In the genomic region with DNA sequence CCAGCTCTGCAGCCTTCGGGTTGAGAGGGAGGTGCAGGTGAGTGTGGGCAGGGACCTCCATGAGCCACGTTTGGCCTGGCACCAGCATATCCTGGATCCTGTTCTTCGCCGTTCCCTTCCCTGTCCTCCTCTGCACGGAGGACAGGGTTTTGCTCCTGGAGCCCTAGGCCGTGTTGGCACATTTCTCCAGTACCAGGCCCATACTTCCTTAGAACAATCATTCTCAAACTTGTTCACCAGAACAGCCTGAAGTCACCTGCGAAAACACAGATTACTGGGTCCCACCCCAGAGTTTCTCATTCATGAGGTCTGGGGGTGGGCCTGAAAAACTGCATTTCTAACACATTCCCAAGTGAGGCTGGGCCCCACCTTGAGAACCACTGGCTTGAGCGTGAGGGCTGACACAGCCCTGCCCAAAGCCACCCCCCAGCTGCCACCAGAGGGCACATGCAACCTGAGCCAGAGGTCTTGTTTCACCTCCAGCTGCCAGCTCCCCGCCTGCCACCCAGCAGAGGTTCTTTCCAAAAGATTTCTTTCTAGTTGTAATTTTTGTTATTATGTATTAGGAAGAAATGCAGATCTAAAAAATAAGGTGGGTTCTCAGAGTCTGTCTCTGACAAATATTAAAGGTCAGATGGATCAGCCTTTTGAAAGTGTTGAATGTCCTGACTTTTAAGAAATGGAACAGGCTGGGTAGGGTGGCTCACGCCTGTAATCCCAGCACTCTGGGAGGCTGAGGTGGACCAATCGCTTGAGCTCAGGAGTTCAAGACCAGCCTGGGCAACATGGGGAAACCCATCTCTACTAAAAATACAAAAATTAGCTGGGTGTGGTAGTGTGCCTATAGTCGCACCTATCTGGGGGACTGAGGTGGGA, we compare ENCODE assay signal across 8 cellular contexts. TPM values are rescaled to one million over a fixed set of nuclear protein-coding genes. Genes with fewer than 3 reads are reported as not detected.
A peak's percentile ranks its signal among the peaks of the same experiment; 100 is the strongest.
DNase-seq lines count a peak whose midpoint lies in the region; ATAC-seq and TF ChIP-seq lines count a peak whose summit lies in the region.

No MANE protein-coding gene starts in this region.

- peaks cover 5% of the 10 kb centered on the region for H3K36me3 ChIP-seq in PC-3 (ENCODE audit: low read depth, low read length)

- CTCF ChIA-PET in PC-3 (lab: Charles Lee), result interaction anchor here (0.7 kb wide), 1 partner anchor 442 kb away, joined by 3 read pairs; no protein-coding TSS in a partner anchor

- POLR2A ChIA-PET in PC-3 (lab: Charles Lee; ENCODE audit: unreplicated experiment), result interaction anchor here (0.7 kb wide), 1 partner anchor 105 kb away, joined by 3 read pairs; no protein-coding TSS in a partner anchor

- BruUV-seq in PC-3 (replicated peaks; lab: Mats Ljungman, UMichigan), result no TSS peak

- no peak overlapping the region for H3K27ac ChIP-seq in PC-3 (ENCODE audit: low read length)

- H3K4me1 ChIP-seq in PC-3 (ENCODE audit: insufficient read depth, low read length), result peaks cover 7% of the 10 kb centered on the region

- peak; percentile 7 for DNase-seq in NK-92 treated with Interleukin-12 subunit alpha and Interleukin-12 subunit beta, amount 100 ng/mL, for 24 hours (lab: John Stamatoyannopoulos, UW)
- DNase-seq in NK-92 (lab: John Stamatoyannopoulos, UW; ENCODE audit: unreplicated experiment) (no peak), PC-3 (peak; percentile 62), left cardiac atrium (no peak), cerebellar nuclear complex (lab: John Stamatoyannopoulos, UW) (no peak)
- DNase-seq in activated effector memory CD4-positive, alpha-beta T cell treated with anti-CD3 and anti-CD28 coated beads, Interleukin-2, amount 50 U/mL, for 16 hours, result peak; percentile 88
- peak; percentile 58 to 60 for DNase-seq in stimulated activated CD4-positive, alpha-beta T cell treated with anti-CD3 and anti-CD28 coated beads, Interleukin-1b, Interleukin-23, amount 100 ng/mL, for 4 hours (ENCODE audit: low read depth in 2 of 2)

- no peak overlapping the region for H3K4me3 ChIP-seq in PC-3 (ENCODE audit: low read length)

- H3K9me2 ChIP-seq in PC-3 (replicated peaks; ENCODE audit: low read length), result no peaks in the 10 kb centered on the region

- peak; percentile 78 for TF ChIP-seq CTCF in PC-3 (conservative IDR thresholded peaks at IDR 0.05; ENCODE audit: low read depth, low read length)

- ATAC-seq in PC-3, result peak; percentile 94
- peak; percentile 55 to 63 for ATAC-seq in left cardiac atrium
- ATAC-seq in GM18873 (IDR thresholded peaks at IDR 0.05; ENCODE audit: low FRiP score, unreplicated experiment), result no peak

- H3K9me3 ChIP-seq in PC-3 (ENCODE audit: low read length), result no peaks in the 10 kb centered on the region

- intact Hi-C loops in PC-3 (cut with micrococcal nuclease) (loop anchor here (5.0 kb wide), 1 partner anchor 71 kb away; a partner anchor contains a TSS), left cardiac atrium (cut with DNase I) (no loop called here)

- no peak overlapping the region for H3K4me2 ChIP-seq in PC-3 (ENCODE audit: low read length)

- no peaks in the 10 kb centered on the region for H4K20me1 ChIP-seq in PC-3 (ENCODE audit: low read length)

- no peak overlapping the region for H2AFZ ChIP-seq in PC-3 (ENCODE audit: low read length)

- no peaks in the 10 kb centered on the region for H3K27me3 ChIP-seq in PC-3 (ENCODE audit: low read length)

- H3K9ac ChIP-seq in PC-3 (ENCODE audit: low read length), result no peak overlapping the region

- H3K79me2 ChIP-seq in PC-3 (ENCODE audit: low read length), result no peaks in the 10 kb centered on the region

- no peaks in the 10 kb centered on the region for H3F3A ChIP-seq in PC-3 (ENCODE audit: low read length, unreplicated experiment)

RNA-seq across cellular contexts. Expression of a gene that starts 39.6 kb away (rescaled TPM):
- total RNA-seq in PC-3 (2014; rRNA removed) (26.5 and 31.6 TPM in 2 replicates), left cardiac atrium (10 to 100 TPM in 1 of 2 donors, 1 to 10 TPM in 1; 9.5 to 10.3 TPM)

Comparison
In these comparisons a context has a peak if more than half of its experiments do, and no peak if none do; other contexts are left out.
1. DNase-seq: peak in NK-92 treated with Interleukin-12 subunit alpha and Interleukin-12 subunit beta, amount 100 ng/mL, for 24 hours (single experiment), PC-3 (single experiment), activated effector memory CD4-positive, alpha-beta T cell treated with anti-CD3 and anti-CD28 coated beads, Interleukin-2, amount 50 U/mL, for 16 hours (single experiment) and stimulated activated CD4-positive, alpha-beta T cell treated with anti-CD3 and anti-CD28 coated beads, Interleukin-1b, Interleukin-23, amount 100 ng/mL, for 4 hours (2 of 2); none in NK-92 (single experiment), left cardiac atrium (single experiment) and cerebellar nuclear complex (0 of 2).